ENCODE assay signal across 8 cellular contexts in genomic region chr3:50338989-50339388, GRCh38. TPM values are rescaled to one million over a fixed set of nuclear protein-coding genes. Genes with fewer than 3 reads are reported as not detected.
A peak's percentile ranks its signal among the peaks of the same experiment; 100 is the strongest.
DNase-seq lines count a peak whose midpoint lies in the region; ATAC-seq and TF ChIP-seq lines count a peak whose summit lies in the region.

No MANE protein-coding gene starts in this region.

- H3K4me1 ChIP-seq in right cardiac atrium (ENCODE audit: control insufficient read depth, insufficient read depth, low read length) (no peaks in the 10 kb centered on the region), mesendoderm (ENCODE audit: control insufficient read depth, low read depth, low read length) (no peaks in the 10 kb centered on the region), vagina (peaks cover 70% of the 10 kb centered on the region)

- H3K9ac ChIP-seq in mesendoderm (ENCODE audit: low read length), result no peak overlapping the region

- CTCF ChIA-PET in activated CD8-positive, alpha-beta T cell treated with anti-CD3 and anti-CD28 coated beads, Interleukin-2, amount 10 ng/mL, durations not matched to agents 7 days and 5 days (lab: Charles Lee), result interaction anchor here (1.0 to 3.7 kb wide), 7 partner anchors 9 to 203 kb away, joined by 3 to 42 read pairs (median 8); partner anchors contain the start of genes CYB561D2, HYAL2, NPRL2 and TUSC2

- no peak overlapping the region for H4K8ac ChIP-seq in mesendoderm (ENCODE audit: low read depth, low read length)

- no peak overlapping the region for H3K23ac ChIP-seq in mesendoderm (ENCODE audit: low read length)

- H2BK5ac ChIP-seq in mesendoderm (ENCODE audit: low read length), result no peak overlapping the region

- H3K36me3 Mint-ChIP-seq in activated CD8-positive, alpha-beta T cell treated with anti-CD3 and anti-CD28 coated beads, Interleukin-2, amount 10 ng/mL, durations not matched to agents 7 days and 5 days (ENCODE audit: low read depth), result peaks cover 63% of the 10 kb centered on the region

- H3K4ac ChIP-seq in mesendoderm (ENCODE audit: low read depth, low read length), result no peak overlapping the region

- peak overlapping the region; percentile 96 for H3K27ac Mint-ChIP-seq in activated CD8-positive, alpha-beta T cell treated with anti-CD3 and anti-CD28 coated beads, Interleukin-2, amount 10 ng/mL, durations not matched to agents 7 days and 5 days

- intact Hi-C loops in right cardiac atrium (cut with DNase I), result no loop called here
- intact Hi-C loops in Right ventricle myocardium inferior (cut with DNase I), result no loop called here
- intact Hi-C loops in vagina (cut with DNase I), result no loop called here

- POLR2A ChIA-PET in activated CD8-positive, alpha-beta T cell treated with anti-CD3 and anti-CD28 coated beads, Interleukin-2, amount 10 ng/mL, durations not matched to agents 7 days and 5 days (lab: Charles Lee), result interaction anchor here (0.9 to 5.6 kb wide), 12 partner anchors 8 to 1900 kb away, joined by 3 to 51 read pairs (median 20); partner anchors contain the start of genes CISH, CYB561D2, GNAI2 and HEMK1

- TF ChIP-seq POLR2A in vagina (IDR thresholded peaks at IDR 0.05), result no peak

- H3K18ac ChIP-seq in mesendoderm (ENCODE audit: low read length), result no peak overlapping the region

- H2BK120ac ChIP-seq in mesendoderm (ENCODE audit: low read depth, low read length), result no peak overlapping the region

- peak overlapping the region; percentile 12 for H3K56ac ChIP-seq in mesendoderm (ENCODE audit: low read length)

- no peaks in the 10 kb centered on the region for H3K27me3 ChIP-seq in right cardiac atrium (ENCODE audit: control insufficient read depth, insufficient read depth)
- H3K27me3 ChIP-seq in mesendoderm (ENCODE audit: insufficient read depth, low read length, poor library complexity), result peaks cover 10% of the 10 kb centered on the region
- H3K27me3 ChIP-seq in vagina, result no peaks in the 10 kb centered on the region

- no peak overlapping the region for H2AK5ac ChIP-seq in mesendoderm (ENCODE audit: low read length)

- peak overlapping the region; percentile 60 for H3K27ac ChIP-seq in right cardiac atrium (ENCODE audit: low read length)
- no peak overlapping the region for H3K27ac ChIP-seq in mesendoderm (ENCODE audit: low read depth, low read length)
- peak overlapping the region; percentile 99 for H3K27ac ChIP-seq in vagina

- H3K36me3 ChIP-seq in mesendoderm (ENCODE audit: control insufficient read depth, insufficient read depth, low read length), result no peaks in the 10 kb centered on the region
- H3K36me3 ChIP-seq in vagina, result no peaks in the 10 kb centered on the region

- H3K4me3 Mint-ChIP-seq in activated CD8-positive, alpha-beta T cell treated with anti-CD3 and anti-CD28 coated beads, Interleukin-2, amount 10 ng/mL, durations not matched to agents 7 days and 5 days, result peak overlapping the region; percentile 92

- no peak for DNase-seq in right cardiac atrium
- DNase-seq in Right ventricle myocardium inferior (ENCODE audit: missing footprints), result no peak
- DNase-seq in activated CD8-positive, alpha-beta T cell treated with anti-CD3 and anti-CD28 coated beads, Interleukin-2, amount 10 ng/mL, durations not matched to agents 7 days and 5 days, result no peak
- no peak for DNase-seq in mesendoderm
- DNase-seq in vagina (ENCODE audit: extremely low spot score in 2 of 2), result no peak
- DNase-seq in HK-2 (ENCODE audit: unreplicated experiment), result no peak

- no peak for TF ChIP-seq CTCF in vagina (IDR thresholded peaks at IDR 0.05)

- H3K4me3 ChIP-seq in right cardiac atrium (ENCODE audit: low read length), result no peak overlapping the region
- no peak overlapping the region for H3K4me3 ChIP-seq in mesendoderm (ENCODE audit: low read length)
- peak overlapping the region in 1 of 2 donors; percentile 60 for H3K4me3 ChIP-seq in vagina

- H3K4me1 Mint-ChIP-seq in activated CD8-positive, alpha-beta T cell treated with anti-CD3 and anti-CD28 coated beads, Interleukin-2, amount 10 ng/mL, durations not matched to agents 7 days and 5 days (ENCODE audit: low read depth), result peaks cover 57% of the 10 kb centered on the region

- no peak for ATAC-seq in right cardiac atrium
- ATAC-seq in Right ventricle myocardium inferior, result no peak
- no peak for ATAC-seq in activated CD8-positive, alpha-beta T cell treated with anti-CD3 and anti-CD28 coated beads, Interleukin-2, amount 10 ng/mL, durations not matched to agents 7 days and 5 days
- no peak for ATAC-seq in HG03108 (IDR thresholded peaks at IDR 0.05; ENCODE audit: unreplicated experiment)
- ATAC-seq in GM18517 (IDR thresholded peaks at IDR 0.05; ENCODE audit: unreplicated experiment), result no peak

- peaks cover 20% of the 10 kb centered on the region for H3K79me2 ChIP-seq in mesendoderm (ENCODE audit: control insufficient read depth, insufficient read depth, low read length)

- 60% methylated on average over 4 of the region's 4 CpGs for WGBS in right cardiac atrium
- WGBS in mesendoderm (ENCODE audit: extremely low coverage, insufficient coverage, low lambda C conversion rate), result no CpG with 5 or more reads among the region's 4 CpGs

- no peaks in the 10 kb centered on the region for H3K27me3 Mint-ChIP-seq in activated CD8-positive, alpha-beta T cell treated with anti-CD3 and anti-CD28 coated beads, Interleukin-2, amount 10 ng/mL, durations not matched to agents 7 days and 5 days (ENCODE audit: low read depth)

- H3K9me3 Mint-ChIP-seq in activated CD8-positive, alpha-beta T cell treated with anti-CD3 and anti-CD28 coated beads, Interleukin-2, amount 10 ng/mL, durations not matched to agents 7 days and 5 days (ENCODE audit: insufficient read depth), result no peaks in the 10 kb centered on the region

- no peak overlapping the region for H3K4me2 ChIP-seq in mesendoderm (ENCODE audit: low read length)

- H2BK15ac ChIP-seq in mesendoderm (replicated peaks; ENCODE audit: low read depth), result no peak overlapping the region

- H3K9me3 ChIP-seq in right cardiac atrium (ENCODE audit: control insufficient read depth, low read length) (no peaks in the 10 kb centered on the region), vagina (no peaks in the 10 kb centered on the region)

- no peak overlapping the region for H4K5ac ChIP-seq in mesendoderm (ENCODE audit: low read length)

- H3K79me1 ChIP-seq in mesendoderm (ENCODE audit: low read length), result peaks cover 12% of the 10 kb centered on the region

RNA-seq across cellular contexts. Expression of gene RASSF1, which starts 1.6 kb away (rescaled TPM):
- 10 to 100 TPM; 15.6 to 19.1 (median 15.8) TPM for total RNA-seq in right cardiac atrium
- 20.4 TPM for polyA plus RNA-seq in right cardiac atrium
- total RNA-seq in Right ventricle myocardium inferior, result 14.7 TPM
- total RNA-seq in activated CD8-positive, alpha-beta T cell treated with anti-CD3 and anti-CD28 coated beads, Interleukin-2, amount 10 ng/mL, durations not matched to agents 7 days and 5 days, result 100 to 1,000 TPM; 172 to 174 TPM
- 6.8 TPM for polyA plus RNA-seq in mesendoderm (2013, experiment 1 of 2)
- polyA plus RNA-seq in mesendoderm (2013, experiment 2 of 2), result 7.2 TPM
- 69.0 TPM for total RNA-seq in vagina

RNA-seq across cellular contexts. Expression of gene ZMYND10, which starts 6.5 kb away (rescaled TPM):
- under 1 TPM; 0.20 to 0.40 (median 0.29) TPM for total RNA-seq in right cardiac atrium
- 0.25 TPM for polyA plus RNA-seq in right cardiac atrium
- total RNA-seq in Right ventricle myocardium inferior, result not detected
- total RNA-seq in activated CD8-positive, alpha-beta T cell treated with anti-CD3 and anti-CD28 coated beads, Interleukin-2, amount 10 ng/mL, durations not matched to agents 7 days and 5 days, result 1 to 10 TPM; 5.0 to 5.1 TPM
- 0.18 TPM for polyA plus RNA-seq in mesendoderm (2013, experiment 1 of 2)
- polyA plus RNA-seq in mesendoderm (2013, experiment 2 of 2), result 0.13 TPM
- 0.74 TPM for total RNA-seq in vagina

RNA-seq across cellular contexts. Expression of gene TUSC2, which starts 11.0 kb away (rescaled TPM):
- total RNA-seq in right cardiac atrium, result 10 to 100 TPM; 28.9 to 33.0 (median 30.0) TPM
- 34.9 TPM for polyA plus RNA-seq in right cardiac atrium
- total RNA-seq in Right ventricle myocardium inferior, result 32.8 TPM
- 10 to 100 TPM; 18.5 to 20.8 TPM for total RNA-seq in activated CD8-positive, alpha-beta T cell treated with anti-CD3 and anti-CD28 coated beads, Interleukin-2, amount 10 ng/mL, durations not matched to agents 7 days and 5 days
- polyA plus RNA-seq in mesendoderm (2013, experiment 1 of 2), result 24.5 TPM
- 23.4 TPM for polyA plus RNA-seq in mesendoderm (2013, experiment 2 of 2)
- 11.8 TPM for total RNA-seq in vagina

RNA-seq across cellular contexts. Expression of gene NPRL2, which starts 11.6 kb away (rescaled TPM):
- total RNA-seq in right cardiac atrium (10 to 100 TPM; 18.4 to 24.3 (median 19.3) TPM), Right ventricle myocardium inferior (16.7 TPM), vagina (17.2 TPM)
- polyA plus RNA-seq in right cardiac atrium, result 16.7 TPM
- total RNA-seq in activated CD8-positive, alpha-beta T cell treated with anti-CD3 and anti-CD28 coated beads, Interleukin-2, amount 10 ng/mL, durations not matched to agents 7 days and 5 days, result 10 to 100 TPM; 59.8 to 60.3 TPM
- 9.4 TPM for polyA plus RNA-seq in mesendoderm (2013, experiment 1 of 2)
- polyA plus RNA-seq in mesendoderm (2013, experiment 2 of 2), result 9.6 TPM

RNA-seq across cellular contexts. Expression of gene CYB561D2, which starts 11.7 kb away (rescaled TPM):
- total RNA-seq in right cardiac atrium (10 to 100 TPM in 2 of 4 donors, 1 to 10 TPM in 2; 8.5 to 11.1 (median 10.4) TPM), Right ventricle myocardium inferior (6.3 TPM), vagina (11.5 TPM)
- 10.8 TPM for polyA plus RNA-seq in right cardiac atrium
- total RNA-seq in activated CD8-positive, alpha-beta T cell treated with anti-CD3 and anti-CD28 coated beads, Interleukin-2, amount 10 ng/mL, durations not matched to agents 7 days and 5 days, result 10 to 100 TPM; 42.5 to 43.6 TPM
- polyA plus RNA-seq in mesendoderm (2013, experiment 1 of 2), result 7.8 TPM
- polyA plus RNA-seq in mesendoderm (2013, experiment 2 of 2), result 8.6 TPM
